In genomic region chr4:124321370-124321769, GRCh38 we compare ENCODE assay signal across 17 cellular contexts.
DNase-seq lines count a peak whose midpoint lies in the region; ATAC-seq and TF ChIP-seq lines count a peak whose summit lies in the region.
"Had no signal": no experiment of that assay in that cellular context is flagged by ENCODE, and none has a peak within 500 bp of the region (broad histone marks: within the 10 kb centered on the region; RNA-seq: fewer than 3 reads in every experiment).

No MANE protein-coding gene starts in this region.

- H3K27me3 ChIP-seq in HAP-1 (ENCODE audit: low read depth) (no peaks in the 10 kb centered on the region), hepatocyte (no peaks in the 10 kb centered on the region)
- H3K27me3 ChIP-seq: pancreas had no signal

- H3K27ac ChIP-seq in hepatocyte, result no peak overlapping the region
- H3K27ac ChIP-seq: pancreas had no signal

- H2AFZ ChIP-seq in hepatocyte, result no peak overlapping the region

- no peaks in the 10 kb centered on the region for H3K79me2 ChIP-seq in hepatocyte

- 41% methylated on average over 3 of the region's 3 CpGs for WGBS in hepatocyte (ENCODE audit: low lambda C conversion rate, missing lambda C conversion rate)

- DNase-seq in COR-L47 (lab: John Stamatoyannopoulos, UW) (peak; percentile 6), HAP-1 (ENCODE audit: low spot score in 2 of 2) (peak; percentile 64 to 66), amniotic epithelial cell (ENCODE audit: low read depth) (peak; percentile 46), hepatocyte (ENCODE audit: low spot score) (no peak), UCSD-AML1 (lab: John Stamatoyannopoulos, UW; ENCODE audit: unreplicated experiment) (no peak), Ammon's horn (ENCODE audit: low spot score) (no peak)
- DNase-seq in activated CD4-positive, alpha-beta T cell treated with anti-CD3 and anti-CD28 coated beads, Interleukin-2, amount 50 U/mL, for 4 hours, result no peak
- DNase-seq: activated CD4-positive, CD25-positive, alpha-beta regulatory T cell treated with anti-CD3 and anti-CD28 coated beads, Interleukin-2, amount 50 U/mL, for 72 hours; foreskin melanocyte; HFFc6; NCI-H1436; pancreas; stimulated activated CD4-positive, alpha-beta T cell treated with anti-CD3 and anti-CD28 coated beads, Interleukin-2, amount 100 ng/mL, for 48 hours; T-helper 2 cell had no signal

- H4K20me1 ChIP-seq in hepatocyte (ENCODE audit: insufficient read depth, poor library complexity, severe bottlenecking), result no peaks in the 10 kb centered on the region

- H3K4me3 ChIP-seq in HAP-1, result no peak overlapping the region
- H3K4me3 ChIP-seq in hepatocyte, result no peak overlapping the region
- H3K4me3 ChIP-seq: pancreas had no signal

- peak; percentile 37 for TF ChIP-seq CTCF in hepatocyte (IDR thresholded peaks at IDR 0.05; ENCODE audit: poor library complexity)

- no peaks in the 10 kb centered on the region for H3K9me2 ChIP-seq in hepatocyte (replicated peaks; ENCODE audit: insufficient read depth)

- no peaks in the 10 kb centered on the region for H3K9me3 ChIP-seq in HAP-1
- H3K9me3 ChIP-seq in hepatocyte (ENCODE audit: low read depth), result no peaks in the 10 kb centered on the region
- H3K9me3 ChIP-seq: pancreas had no signal

- H3K4me1 ChIP-seq in HAP-1 (peaks cover 11% of the 10 kb centered on the region), hepatocyte (ENCODE audit: insufficient read depth) (no peaks in the 10 kb centered on the region)
- H3K4me1 ChIP-seq: pancreas had no signal

- in situ Hi-C loops in HAP-1 (cut with MboI; ENCODE audit: low sequenced_read_pairs), result no loop called here

- no peaks in the 10 kb centered on the region for H3K36me3 ChIP-seq in HAP-1 (replicated peaks)
- H3K36me3 ChIP-seq in hepatocyte (replicated peaks; ENCODE audit: insufficient read depth, low read depth), result no peaks in the 10 kb centered on the region
- H3K36me3 ChIP-seq: pancreas had no signal

- H3K4me2 ChIP-seq in hepatocyte, result no peak overlapping the region

- no peak for ATAC-seq in GM18909 (IDR thresholded peaks at IDR 0.05; ENCODE audit: poor library complexity, unreplicated experiment)
- ATAC-seq: left lobe of liver, pancreas, Right ventricle myocardium inferior had no signal

Comparison
In these comparisons a context has a peak if more than half of its experiments do, and no peak if none do; other contexts are left out.
1. DNase-seq: peak in COR-L47 (single experiment), HAP-1 (2 of 2) and amniotic epithelial cell (single experiment); none in hepatocyte (single experiment), UCSD-AML1 (single experiment), Ammon's horn (single experiment) and activated CD4-positive, alpha-beta T cell treated with anti-CD3 and anti-CD28 coated beads, Interleukin-2, amount 50 U/mL, for 4 hours (0 of 2).